In genomic region chr1:227946624-227947424, GRCh38 we compare ENCODE assay signal across 8 cellular contexts. TPM values are rescaled to one million over a fixed set of nuclear protein-coding genes. Genes with fewer than 3 reads are reported as not detected.
A peak's percentile ranks its signal among the peaks of the same experiment; 100 is the strongest.
DNase-seq lines count a peak whose midpoint lies in the region; ATAC-seq and TF ChIP-seq lines count a peak whose summit lies in the region.

No MANE protein-coding gene starts in this region.

- H3K27me3 Mint-ChIP-seq in CD14-positive monocyte (ENCODE audit: low read depth in 3 of 3): peaks cover 36 to 51% (median 48%) of the 10 kb centered on the region in 3 donors

- intact Hi-C loops in CD14-positive monocyte (cut with micrococcal nuclease) (loop anchor here (5.0 kb wide), 1 partner anchor 185 kb away; no protein-coding TSS in a partner anchor), mammary epithelial cell (cut with micrococcal nuclease) (loop anchor here (1.0 to 5.0 kb wide), 6 partner anchors 50 to 466 kb away; no protein-coding TSS in a partner anchor)

- no peaks in the 10 kb centered on the region for H3K36me3 Mint-ChIP-seq in CD14-positive monocyte

- H3K9ac ChIP-seq in mammary epithelial cell (ENCODE audit: insufficient read depth, low read length) (peak overlapping the region; percentile 65), iPS-20b (ENCODE audit: low read depth, low read length) (no peak overlapping the region)

- TF ChIP-seq CTCF in CD14-positive monocyte (IDR thresholded peaks at IDR 0.05): peak; percentile 38
- peak; percentile 51 to 74 for TF ChIP-seq CTCF in mammary epithelial cell (conservative IDR thresholded peaks at IDR 0.05 in 1 of 2, IDR thresholded peaks at IDR 0.05 in 1 of 2; ENCODE audit: extremely low read depth in 1 of 2, insufficient read depth in 1 of 2, low read depth in 1 of 2, low read length in 2 of 2)

- peaks cover 9% of the 10 kb centered on the region for H3K4me1 Mint-ChIP-seq in CD14-positive monocyte

- H2AFZ ChIP-seq in mammary epithelial cell (ENCODE audit: low read depth, low read length): peak overlapping the region; percentile 72

- BruUV-seq in mammary epithelial cell (replicated peaks; lab: Mats Ljungman, UMichigan): no TSS peak

- H3K79me2 ChIP-seq in mammary epithelial cell (ENCODE audit: insufficient read depth, low read length): peaks cover 66% of the 10 kb centered on the region

- H3K4me2 ChIP-seq in mammary epithelial cell (ENCODE audit: insufficient read depth, low read depth, low read length): peak overlapping the region; percentile 90

- dilution Hi-C loops in mammary epithelial cell (cut with HindIII; ENCODE audit: low sequenced_read_pairs): loop anchor here (25.0 kb wide), 1 partner anchor 185 kb away; no protein-coding TSS in a partner anchor

- H3K27ac ChIP-seq in mammary epithelial cell (ENCODE audit: insufficient read depth, low read depth, low read length): peak overlapping the region; percentile 50
- H3K27ac ChIP-seq in iPS-20b (ENCODE audit: low read length): no peak overlapping the region

- 1% methylated on average over 29 of the region's 63 CpGs for WGBS in mammary epithelial cell (ENCODE audit: low coverage, missing lambda C conversion rate)

- peaks cover 30% of the 10 kb centered on the region for H3K4me1 ChIP-seq in mammary epithelial cell (ENCODE audit: insufficient read depth, low read length)
- peaks cover 4% of the 10 kb centered on the region; the same call in 1 of the 2 replicates for H3K4me1 ChIP-seq in iPS-20b (ENCODE audit: insufficient read depth, low read length)

- H3K4me3 ChIP-seq in mammary epithelial cell (replicated peaks in 1 of 3; ENCODE audit: insufficient read depth in 1 of 3, low read depth in 2 of 3, low read length in 3 of 3) (peak overlapping the region; percentile 72 to 86 (median 78)), iPS-20b (ENCODE audit: low read length) (peak overlapping the region; percentile 66), skeletal muscle cell (ENCODE audit: low read depth, low read length) (peak overlapping the region; percentile 51)

- no peak for DNase-seq in CD14-positive monocyte (ENCODE audit: low spot score)
- peak; percentile 76 for DNase-seq in M059J (ENCODE audit: low read depth)
- DNase-seq in T-helper 9 cell: peak; percentile 39
- DNase-seq in mammary epithelial cell: peak; percentile 85
- DNase-seq in skeletal muscle cell (ENCODE audit: low read depth): peak; percentile 9

- H3K9me3 Mint-ChIP-seq in CD14-positive monocyte: peaks cover 0 to 8% (median 0%) of the 10 kb centered on the region in 7 donors

- H3K9me3 ChIP-seq in mammary epithelial cell (replicated peaks; ENCODE audit: insufficient read depth, low read length) (no peaks in the 10 kb centered on the region), iPS-20b (ENCODE audit: insufficient read depth, low read depth, low read length) (no peaks in the 10 kb centered on the region)

- CTCF ChIA-PET in mammary epithelial cell (lab: Charles Lee; ENCODE audit: low non-redundant PET): interaction anchor here (1.0 kb wide), 1 partner anchor 141 kb away, joined by 3 read pairs; no protein-coding TSS in a partner anchor

- ATAC-seq in GM19455 (IDR thresholded peaks at IDR 0.05; ENCODE audit: unreplicated experiment) (peak; percentile 51), HG03469 (IDR thresholded peaks at IDR 0.05; ENCODE audit: unreplicated experiment) (no peak)

- H3K36me3 ChIP-seq in mammary epithelial cell (ENCODE audit: insufficient read depth, low read length) (no peaks in the 10 kb centered on the region), iPS-20b (ENCODE audit: insufficient read depth, low read depth, low read length) (no peaks in the 10 kb centered on the region)

- peak overlapping the region in 1 of 2 donors; percentile 81 for H3K4me3 Mint-ChIP-seq in CD14-positive monocyte

- in situ Hi-C loops in mammary epithelial cell (cut with MboI; ENCODE audit: low sequenced_read_pairs in 2 of 2): loop anchor here (5.0 to 25.0 kb wide), 3 partner anchors 182 to 460 kb away; no protein-coding TSS in a partner anchor

- H3K27me3 ChIP-seq in mammary epithelial cell (ENCODE audit: insufficient read depth, low read length) (no peaks in the 10 kb centered on the region), iPS-20b (ENCODE audit: insufficient read depth, low read length) (peaks cover 35% of the 10 kb centered on the region)

- H3K27ac Mint-ChIP-seq in CD14-positive monocyte: no peak overlapping the region

- no peaks in the 10 kb centered on the region for H4K20me1 ChIP-seq in mammary epithelial cell (ENCODE audit: insufficient read depth, low read length)

RNA-seq across cellular contexts. Expression of gene WNT9A, which starts 0.9 kb away (rescaled TPM):
- polyA plus RNA-seq in CD14-positive monocyte (not detected), mammary epithelial cell (15.4 TPM)
- total RNA-seq in M059J (2014; rRNA removed; shearing (Covaris generic)): 0.10 and 0.37 TPM in 2 replicates
- 1 to 10 TPM; 7.1 to 7.2 TPM for total RNA-seq in mammary epithelial cell
- polyA minus RNA-seq in mammary epithelial cell: 19.7 TPM

RNA-seq across cellular contexts. Expression of gene WNT3A, which starts 60.0 kb away (rescaled TPM):
- polyA plus RNA-seq in CD14-positive monocyte: not detected
- not detected in 2 replicates for total RNA-seq in M059J (2014; rRNA removed; shearing (Covaris generic))
- not detected for total RNA-seq in mammary epithelial cell
- polyA plus RNA-seq in mammary epithelial cell: 0.02 TPM
- polyA minus RNA-seq in mammary epithelial cell: not detected
